In genomic region chr14:85516239-85517112, GRCh38 we compare ENCODE assay signal across 16 cellular contexts. TPM values are rescaled to one million over a fixed set of nuclear protein-coding genes. Genes with fewer than 3 reads are reported as not detected.
DNase-seq lines count a peak whose midpoint lies in the region; ATAC-seq and TF ChIP-seq lines count a peak whose summit lies in the region.
"Had no signal": no experiment of that assay in that cellular context is flagged by ENCODE, and none has a peak within 500 bp of the region (broad histone marks: within the 10 kb centered on the region; RNA-seq: fewer than 3 reads in every experiment).

No MANE protein-coding gene starts in this region.

- peak overlapping the region; percentile 53 for H3K4me3 Mint-ChIP-seq in MCF 10A (ENCODE audit: unreplicated experiment)
- no peak overlapping the region for H3K4me3 Mint-ChIP-seq in WTC11
- H3K4me3 Mint-ChIP-seq: activated B cell treated with CpG ODN at 0.5 μM for 24 hours; activated T-cell treated with anti-CD3 and anti-CD28 coated beads, Interleukin-2, amount 50 U/mL, for 24 hours; natural killer cell treated with Interleukin-12 subunit alpha and Interleukin-12 subunit beta and Interleukin-15 and Interleukin-18, amount 100 ng/mL, for 72 hours had no signal

- H3K9me3 ChIP-seq in breast epithelium (no peaks in the 10 kb centered on the region), SK-N-MC (ENCODE audit: low read depth, low read length) (no peaks in the 10 kb centered on the region), left ventricle myocardium inferior (replicated peaks) (no peaks in the 10 kb centered on the region)
- H3K9me3 ChIP-seq: body of pancreas had no signal

- CTCF ChIA-PET in MCF 10A (lab: Yijun Ruan, JAX), result interaction anchor here (1.5 to 2.8 kb wide), 2 partner anchors 12 to 14 kb away, joined by 8 to 10 read pairs; partner anchors contain the start of gene FLRT2
- CTCF ChIA-PET in WTC11 (lab: Charles Lee), result no interaction called here

- H3K4me1 Mint-ChIP-seq in MCF 10A (ENCODE audit: insufficient read depth, unreplicated experiment) (peaks cover 26% of the 10 kb centered on the region), WTC11 (peaks cover 12% of the 10 kb centered on the region)
- H3K4me1 Mint-ChIP-seq: activated B cell treated with CpG ODN at 0.5 μM for 24 hours had no signal

- no peak for TF ChIP-seq CTCF in MCF 10A (IDR thresholded peaks at IDR 0.05; ENCODE audit: unreplicated experiment)
- no peak for TF ChIP-seq CTCF in breast epithelium (IDR thresholded peaks at IDR 0.05)
- no peak for TF ChIP-seq CTCF in fibroblast of the aortic adventitia (IDR thresholded peaks at IDR 0.05; ENCODE audit: insufficient read depth, low read length)
- TF ChIP-seq CTCF in left ventricle myocardium inferior (IDR thresholded peaks at IDR 0.05; ENCODE audit: borderline replicate concordance), result no peak
- no peak for TF ChIP-seq CTCF in WTC11 (IDR thresholded peaks at IDR 0.05)

- H3K9me3 Mint-ChIP-seq in MCF 10A (ENCODE audit: unreplicated experiment) (no peaks in the 10 kb centered on the region), WTC11 (no peaks in the 10 kb centered on the region)
- H3K9me3 Mint-ChIP-seq: activated T-cell treated with anti-CD3 and anti-CD28 coated beads, Interleukin-2, amount 50 U/mL, for 24 hours had no signal

- H3K27ac Mint-ChIP-seq in MCF 10A (ENCODE audit: low read depth, unreplicated experiment) (peak overlapping the region; percentile 74), WTC11 (no peak overlapping the region)
- H3K27ac Mint-ChIP-seq: activated B cell treated with CpG ODN at 0.5 μM for 24 hours; activated T-cell treated with anti-CD3 and anti-CD28 coated beads, Interleukin-2, amount 50 U/mL, for 24 hours; natural killer cell treated with Interleukin-12 subunit alpha and Interleukin-12 subunit beta and Interleukin-15 and Interleukin-18, amount 100 ng/mL, for 72 hours had no signal

- DNase-seq in MCF 10A (ENCODE audit: unreplicated experiment), result peak; percentile 80
- DNase-seq in breast epithelium (ENCODE audit: low spot score in 2 of 2), result no peak
- DNase-seq in SK-N-MC (ENCODE audit: low read depth, low spot score), result no peak
- peak; percentile 95 for DNase-seq in fibroblast of the aortic adventitia (ENCODE audit: low read depth)
- no peak for DNase-seq in left ventricle myocardium inferior
- no peak for DNase-seq in NCI-H526 treated with DMSO at 0.1 percent for 48 hours (lab: John Stamatoyannopoulos, UW)
- DNase-seq in WTC11 (ENCODE audit: low spot score), result no peak
- DNase-seq: activated B cell treated with CpG ODN at 0.5 μM for 24 hours; activated T-cell treated with anti-CD3 and anti-CD28 coated beads, Interleukin-2, amount 50 U/mL, for 24 hours; body of pancreas; islet precursor cell; NCI-H2029; stimulated activated CD4-positive, alpha-beta T cell treated with anti-CD3 and anti-CD28 coated beads, Interleukin-12 subunit alpha, Interleukin-12 subunit beta, amount 100 ng/mL, for 4 hours had no signal

- ATAC-seq in GM19463 (IDR thresholded peaks at IDR 0.05; ENCODE audit: unreplicated experiment) (no peak), WTC11 (no peak)
- ATAC-seq: body of pancreas; natural killer cell treated with Interleukin-12 subunit alpha and Interleukin-12 subunit beta and Interleukin-15 and Interleukin-18, amount 100 ng/mL, for 72 hours had no signal

- no peaks in the 10 kb centered on the region for H3K27me3 Mint-ChIP-seq in MCF 10A (ENCODE audit: insufficient read depth, unreplicated experiment)
- no peaks in the 10 kb centered on the region for H3K27me3 Mint-ChIP-seq in WTC11 (ENCODE audit: low read depth)
- H3K27me3 Mint-ChIP-seq: activated B cell treated with CpG ODN at 0.5 μM for 24 hours; activated T-cell treated with anti-CD3 and anti-CD28 coated beads, Interleukin-2, amount 50 U/mL, for 24 hours had no signal

- no peaks in the 10 kb centered on the region for H3K36me3 Mint-ChIP-seq in MCF 10A (ENCODE audit: insufficient read depth, unreplicated experiment)
- no peaks in the 10 kb centered on the region for H3K36me3 Mint-ChIP-seq in WTC11
- H3K36me3 Mint-ChIP-seq: natural killer cell treated with Interleukin-12 subunit alpha and Interleukin-12 subunit beta and Interleukin-15 and Interleukin-18, amount 100 ng/mL, for 72 hours had no signal

- H3K4me1 ChIP-seq in breast epithelium, result no peaks in the 10 kb centered on the region
- no peaks in the 10 kb centered on the region for H3K4me1 ChIP-seq in left ventricle myocardium inferior

- BruUV-seq in MCF 10A (replicated peaks; lab: Mats Ljungman, UMichigan), result TSS peak; percentile 87

- POLR2A ChIA-PET in MCF 10A (lab: Yijun Ruan, JAX) (interaction anchor here (0.7 to 2.2 kb wide), 3 partner anchors 12 to 1593 kb away, joined by 3 to 17 read pairs (median 4); partner anchors contain the start of gene FLRT2), WTC11 (lab: Charles Lee) (interaction anchor here (0.7 kb wide), 1 partner anchor 26 kb away, joined by 3 read pairs; no protein-coding TSS in a partner anchor)

- H3K36me3 ChIP-seq in breast epithelium (no peaks in the 10 kb centered on the region), SK-N-MC (ENCODE audit: insufficient read depth, low read length) (no peaks in the 10 kb centered on the region), left ventricle myocardium inferior (no peaks in the 10 kb centered on the region)

- TF ChIP-seq POLR2A in breast epithelium (IDR thresholded peaks at IDR 0.05), result no peak

- H3K9ac ChIP-seq in SK-N-MC (ENCODE audit: insufficient read length), result no peak overlapping the region

- intact Hi-C loops in MCF 10A (cut with micrococcal nuclease) (loop anchor here (2.0 to 5.0 kb wide), 2 partner anchors 102 to 189 kb away; no protein-coding TSS in a partner anchor), breast epithelium (cut with DNase I; ENCODE audit: low total_unique reads) (loop anchor here (5.0 kb wide), 1 partner anchor 284 kb away; no protein-coding TSS in a partner anchor), left ventricle myocardium inferior (cut with micrococcal nuclease) (no loop called here)

- H3K27ac ChIP-seq in breast epithelium, result no peak overlapping the region
- H3K27ac ChIP-seq in SK-N-MC, result peak overlapping the region; percentile 57; the same call in 1 of the 2 replicates
- no peak overlapping the region for H3K27ac ChIP-seq in left ventricle myocardium inferior (replicated peaks)
- H3K27ac ChIP-seq: 22Rv1, body of pancreas had no signal

- H3K4me3 ChIP-seq in breast epithelium (no peak overlapping the region), SK-N-MC (no peak overlapping the region), fibroblast of the aortic adventitia (ENCODE audit: low read depth, low read length) (peak overlapping the region; percentile 38), left ventricle myocardium inferior (no peak overlapping the region)
- H3K4me3 ChIP-seq: body of pancreas had no signal

- H3K27me3 ChIP-seq in breast epithelium, result no peaks in the 10 kb centered on the region
- H3K27me3 ChIP-seq in left ventricle myocardium inferior (ENCODE audit: low read depth), result no peaks in the 10 kb centered on the region
- H3K27me3 ChIP-seq: body of pancreas had no signal

TF ChIP-seq in WTC11, 78 proteins besides CTCF, POLR2A, EP300 and RAD21:
- TF ChIP-seq SMAD3 (CRISPR knock-in tag; IDR thresholded peaks at IDR 0.05; ENCODE audit: borderline replicate concordance) (no peak), ELF4 (CRISPR knock-in tag; IDR thresholded peaks at IDR 0.05; ENCODE audit: low read depth) (no peak), STAT6 (CRISPR knock-in tag; conservative IDR thresholded peaks at IDR 0.05; ENCODE audit: low read depth) (no peak)

RNA-seq across cellular contexts. Expression of gene FLRT2, which starts 13.5 kb away (rescaled TPM):
- total RNA-seq in MCF 10A (2022) (153 and 204 TPM in 2 replicates), breast epithelium (10 to 100 TPM in 2 of 3 donors, 1 to 10 TPM in 1; 5.2 to 12.6 (median 10.5) TPM), fibroblast of the aortic adventitia (ENCODE audit: low replicate concordance) (48.6 and 72.3 TPM in 2 replicates), left ventricle myocardium inferior (4.7 TPM), WTC11 (2021) (8.0 to 13.2 TPM (median 9.4 TPM) in 3 replicates)
- total RNA-seq: activated B cell treated with CpG ODN at 0.5 μM for 24 hours had no signal

Comparison
In these comparisons a context has a peak if more than half of its experiments do, and no peak if none do; other contexts are left out.
1. DNase-seq: peak in MCF 10A (single experiment) and fibroblast of the aortic adventitia (single experiment); none in breast epithelium (0 of 2), SK-N-MC (single experiment), left ventricle myocardium inferior (single experiment), NCI-H526 treated with DMSO at 0.1 percent for 48 hours (single experiment) and WTC11 (single experiment).